ENCODE assay signal across 2 cellular contexts in genomic region chr11:2135648-2136201, GRCh38.
TF ChIP-seq lines count a peak whose summit lies in the region.

No MANE protein-coding gene starts in this region.

TF ChIP-seq in PFSK-1, 5 proteins besides CTCF, POLR2A, EP300 and RAD21 (continued from another document):
- TF ChIP-seq REST (IDR thresholded peaks at IDR 0.05; ENCODE audit: insufficient read depth in 1 of 2, low read depth in 2 of 2, low read length in 2 of 2) = no peak
- TF ChIP-seq POLR2AphosphoS5 (IDR thresholded peaks at IDR 0.05; ENCODE audit: low read depth, low read length) = peak; percentile 62
- TF ChIP-seq FOXP2 (optimal IDR thresholded peaks at IDR 0.05; ENCODE audit: borderline replicate concordance, extremely low read depth, extremely low read length, insufficient read depth) = no peak

TF ChIP-seq in SK-N-SH treated with all-trans-retinoic acid at 6 μM for 48 hours, 23 proteins besides CTCF, POLR2A, EP300 and RAD21 (continued from another document):
- TF ChIP-seq PATZ1 (CRISPR knock-in tag; IDR thresholded peaks at IDR 0.05; ENCODE audit: borderline replicate concordance) (no peak), SNAI2 (CRISPR knock-in tag; IDR thresholded peaks at IDR 0.05) (no peak), ZFP3 (CRISPR knock-in tag; IDR thresholded peaks at IDR 0.05) (no peak), ISL1 (CRISPR knock-in tag; IDR thresholded peaks at IDR 0.05) (no peak), ESRRG (CRISPR knock-in tag; IDR thresholded peaks at IDR 0.05) (no peak), CSDC2 (CRISPR knock-in tag; IDR thresholded peaks at IDR 0.05) (no peak), ZC3H10 (CRISPR knock-in tag; IDR thresholded peaks at IDR 0.05) (no peak), TOX (CRISPR knock-in tag; IDR thresholded peaks at IDR 0.05; ENCODE audit: borderline replicate concordance) (no peak), TSHZ2 (CRISPR knock-in tag; IDR thresholded peaks at IDR 0.05) (no peak)
